In the genomic region with DNA sequence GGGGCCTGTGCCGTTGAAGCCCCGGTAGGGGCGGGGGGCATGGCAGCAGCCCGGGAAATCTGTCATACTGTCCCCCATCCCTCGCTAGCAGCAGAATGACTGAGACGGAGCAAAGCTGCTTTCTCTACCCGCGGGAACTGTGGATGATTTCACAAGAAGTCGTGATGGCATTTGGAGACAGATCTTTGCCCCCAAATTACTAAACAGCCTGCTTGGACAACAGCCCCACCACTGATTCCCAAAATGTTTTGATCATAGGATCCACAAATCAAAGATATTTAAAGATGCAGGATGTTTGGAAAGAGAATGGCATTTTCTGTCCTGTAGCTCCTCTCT, we compare ENCODE assay signal across 9 cellular contexts.
DNase-seq lines count a peak whose midpoint lies in the region; ATAC-seq and TF ChIP-seq lines count a peak whose summit lies in the region.
"Had no signal": no experiment of that assay in that cellular context is flagged by ENCODE, and none has a peak within 500 bp of the region (broad histone marks: within the 10 kb centered on the region; RNA-seq: fewer than 3 reads in every experiment).

No MANE protein-coding gene starts in this region.

- H3K27ac ChIP-seq in cingulate gyrus (ENCODE audit: low read depth, low read length) (peak overlapping the region; percentile 22), right lobe of liver (no peak overlapping the region), spleen (peak overlapping the region in 1 of 8 donors; percentile 5)

- TF ChIP-seq CTCF in right lobe of liver (IDR thresholded peaks at IDR 0.05) = no peak
- no peak for TF ChIP-seq CTCF in spleen (IDR thresholded peaks at IDR 0.05 in 8 of 11, conservative IDR thresholded peaks at IDR 0.05 in 3 of 11)

- in situ Hi-C loops in ACHN (cut with HindIII; ENCODE audit: low pct_ligation_motif_present, low pct_unique_long_range_greater_than_20kb, low sequenced_read_pairs) = no loop called here

- 0% methylated on average over 1 of the region's 9 CpGs for WGBS in right lobe of liver (ENCODE audit: insufficient coverage, low coverage, low lambda C conversion rate, missing lambda C conversion rate)
- 7 to 20% (median 10%) methylated on average over 9 of the region's 9 CpGs for WGBS in spleen, 5 donors

- H3K4me3 ChIP-seq in NT2/D1 (ENCODE audit: insufficient read length, low read depth) = peak overlapping the region; percentile 60
- H3K4me3 ChIP-seq in right lobe of liver = peak overlapping the region; percentile 34 to 50 (median 39)
- H3K4me3 ChIP-seq in spleen = peak overlapping the region in 5 of 8 donors; percentile 34 to 67 (median 42)

- H3K9me3 ChIP-seq in NT2/D1 (ENCODE audit: insufficient read depth, low read length) = peaks cover 15% of the 10 kb centered on the region
- no peaks in the 10 kb centered on the region for H3K9me3 ChIP-seq in right lobe of liver
- peaks cover 0 to 29% (median 23%) of the 10 kb centered on the region in 8 donors for H3K9me3 ChIP-seq in spleen

- intact Hi-C loops in right lobe of liver (cut with DNase I) = no loop called here
- intact Hi-C loops in spleen (cut with DNase I; ENCODE audit: low total_unique reads) = no loop called here

- H3K36me3 ChIP-seq in NT2/D1 (ENCODE audit: insufficient read depth, insufficient read length, low read length) (peaks cover 16% of the 10 kb centered on the region), right lobe of liver (no peaks in the 10 kb centered on the region), spleen (no peaks in the 10 kb centered on the region)

- peak in 2 of 4 donors; percentile 9 to 28 for ATAC-seq in right lobe of liver
- ATAC-seq: activated CD4-positive, CD25-positive, alpha-beta regulatory T cell treated with anti-CD3 and anti-CD28 coated beads, Interleukin-2, amount 50 U/mL, for 24 hours had no signal

- DNase-seq in NT2/D1 (ENCODE audit: low read depth, low spot score) (no peak), right lobe of liver (no peak), spleen (no peak), GM19240 (ENCODE audit: insufficient read length, low spot score) (no peak), SHP77 (lab: John Stamatoyannopoulos, UW) (no peak), NK-92 (lab: John Stamatoyannopoulos, UW; ENCODE audit: unreplicated experiment) (no peak), ACHN (no peak)

- H3K27me3 ChIP-seq in NT2/D1 (ENCODE audit: insufficient read depth, insufficient read length) = no peaks in the 10 kb centered on the region
- H3K27me3 ChIP-seq in right lobe of liver = peaks cover 0 to 7% of the 10 kb centered on the region in 2 donors
- H3K27me3 ChIP-seq in spleen (replicated peaks in 1 of 7) = peaks cover 0 to 61% (median 12%) of the 10 kb centered on the region in 7 donors

- peaks cover 2% of the 10 kb centered on the region for H3K4me1 ChIP-seq in NT2/D1 (ENCODE audit: insufficient read depth, insufficient read length)
- peaks cover 0 to 11% (median 0%) of the 10 kb centered on the region in 4 donors for H3K4me1 ChIP-seq in right lobe of liver
- peaks cover 0 to 23% (median 17%) of the 10 kb centered on the region in 6 donors for H3K4me1 ChIP-seq in spleen

- no peak for TF ChIP-seq POLR2A in right lobe of liver (IDR thresholded peaks at IDR 0.05)
- TF ChIP-seq POLR2A in spleen (IDR thresholded peaks at IDR 0.05) = no peak

- H3K9ac ChIP-seq in NT2/D1 (ENCODE audit: insufficient read length, low read depth) = peak overlapping the region; percentile 72
